ENCODE assay signal across 11 cellular contexts in genomic region chr10:51760864-51761263, GRCh38.
"Had no signal": no experiment of that assay in that cellular context is flagged by ENCODE, and none has a peak within 500 bp of the region (broad histone marks: within the 10 kb centered on the region; RNA-seq: fewer than 3 reads in every experiment).

No MANE protein-coding gene starts in this region.

- DNase-seq: GM23248, GOT3, H7, H9, HCEC 1CT, HFFc6 had no signal

- H3K9ac ChIP-seq: GM23248 had no signal

- H3K4me3 ChIP-seq: GM23248, GM23338, HAP-1 had no signal

- H3K9me3 ChIP-seq: HAP-1 had no signal

- H3K4me2 ChIP-seq: GM23338 had no signal

- H3K27ac ChIP-seq: GM23248 had no signal

- H3K4me1 ChIP-seq: HAP-1 had no signal

- FAIRE-seq: H1, H54 had no signal

- H3K36me3 ChIP-seq: HAP-1 had no signal

- ATAC-seq: GM23338, HCT116 had no signal

- H2AFZ ChIP-seq: GM23248, GM23338 had no signal
